1 cellular context compared by ENCODE assay signal in the genomic region with DNA sequence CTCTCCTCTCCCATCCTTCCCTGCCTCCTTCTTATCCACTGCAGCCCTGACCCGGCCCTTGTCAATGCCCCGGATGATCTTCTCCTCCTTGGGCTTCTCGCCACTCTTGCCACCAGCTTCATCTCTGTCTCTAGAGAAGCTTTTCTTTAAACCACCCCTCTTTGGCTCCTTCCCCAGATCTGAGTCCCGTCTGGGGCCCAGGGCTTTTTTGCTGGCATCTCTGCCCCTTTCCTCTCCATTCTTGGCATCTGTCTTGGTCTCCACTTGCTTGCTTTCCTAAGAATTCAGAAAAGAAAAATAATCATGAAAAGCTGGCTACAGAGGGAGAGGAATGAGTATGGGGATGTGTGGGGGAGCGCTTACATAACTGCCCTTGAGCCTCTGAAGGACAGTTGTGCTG.
TF ChIP-seq lines count a peak whose summit lies in the region.

No MANE protein-coding gene starts in this region.

TF ChIP-seq in K562, 482 proteins besides CTCF, POLR2A, EP300 and RAD21:
- TF ChIP-seq, protein P1, sequence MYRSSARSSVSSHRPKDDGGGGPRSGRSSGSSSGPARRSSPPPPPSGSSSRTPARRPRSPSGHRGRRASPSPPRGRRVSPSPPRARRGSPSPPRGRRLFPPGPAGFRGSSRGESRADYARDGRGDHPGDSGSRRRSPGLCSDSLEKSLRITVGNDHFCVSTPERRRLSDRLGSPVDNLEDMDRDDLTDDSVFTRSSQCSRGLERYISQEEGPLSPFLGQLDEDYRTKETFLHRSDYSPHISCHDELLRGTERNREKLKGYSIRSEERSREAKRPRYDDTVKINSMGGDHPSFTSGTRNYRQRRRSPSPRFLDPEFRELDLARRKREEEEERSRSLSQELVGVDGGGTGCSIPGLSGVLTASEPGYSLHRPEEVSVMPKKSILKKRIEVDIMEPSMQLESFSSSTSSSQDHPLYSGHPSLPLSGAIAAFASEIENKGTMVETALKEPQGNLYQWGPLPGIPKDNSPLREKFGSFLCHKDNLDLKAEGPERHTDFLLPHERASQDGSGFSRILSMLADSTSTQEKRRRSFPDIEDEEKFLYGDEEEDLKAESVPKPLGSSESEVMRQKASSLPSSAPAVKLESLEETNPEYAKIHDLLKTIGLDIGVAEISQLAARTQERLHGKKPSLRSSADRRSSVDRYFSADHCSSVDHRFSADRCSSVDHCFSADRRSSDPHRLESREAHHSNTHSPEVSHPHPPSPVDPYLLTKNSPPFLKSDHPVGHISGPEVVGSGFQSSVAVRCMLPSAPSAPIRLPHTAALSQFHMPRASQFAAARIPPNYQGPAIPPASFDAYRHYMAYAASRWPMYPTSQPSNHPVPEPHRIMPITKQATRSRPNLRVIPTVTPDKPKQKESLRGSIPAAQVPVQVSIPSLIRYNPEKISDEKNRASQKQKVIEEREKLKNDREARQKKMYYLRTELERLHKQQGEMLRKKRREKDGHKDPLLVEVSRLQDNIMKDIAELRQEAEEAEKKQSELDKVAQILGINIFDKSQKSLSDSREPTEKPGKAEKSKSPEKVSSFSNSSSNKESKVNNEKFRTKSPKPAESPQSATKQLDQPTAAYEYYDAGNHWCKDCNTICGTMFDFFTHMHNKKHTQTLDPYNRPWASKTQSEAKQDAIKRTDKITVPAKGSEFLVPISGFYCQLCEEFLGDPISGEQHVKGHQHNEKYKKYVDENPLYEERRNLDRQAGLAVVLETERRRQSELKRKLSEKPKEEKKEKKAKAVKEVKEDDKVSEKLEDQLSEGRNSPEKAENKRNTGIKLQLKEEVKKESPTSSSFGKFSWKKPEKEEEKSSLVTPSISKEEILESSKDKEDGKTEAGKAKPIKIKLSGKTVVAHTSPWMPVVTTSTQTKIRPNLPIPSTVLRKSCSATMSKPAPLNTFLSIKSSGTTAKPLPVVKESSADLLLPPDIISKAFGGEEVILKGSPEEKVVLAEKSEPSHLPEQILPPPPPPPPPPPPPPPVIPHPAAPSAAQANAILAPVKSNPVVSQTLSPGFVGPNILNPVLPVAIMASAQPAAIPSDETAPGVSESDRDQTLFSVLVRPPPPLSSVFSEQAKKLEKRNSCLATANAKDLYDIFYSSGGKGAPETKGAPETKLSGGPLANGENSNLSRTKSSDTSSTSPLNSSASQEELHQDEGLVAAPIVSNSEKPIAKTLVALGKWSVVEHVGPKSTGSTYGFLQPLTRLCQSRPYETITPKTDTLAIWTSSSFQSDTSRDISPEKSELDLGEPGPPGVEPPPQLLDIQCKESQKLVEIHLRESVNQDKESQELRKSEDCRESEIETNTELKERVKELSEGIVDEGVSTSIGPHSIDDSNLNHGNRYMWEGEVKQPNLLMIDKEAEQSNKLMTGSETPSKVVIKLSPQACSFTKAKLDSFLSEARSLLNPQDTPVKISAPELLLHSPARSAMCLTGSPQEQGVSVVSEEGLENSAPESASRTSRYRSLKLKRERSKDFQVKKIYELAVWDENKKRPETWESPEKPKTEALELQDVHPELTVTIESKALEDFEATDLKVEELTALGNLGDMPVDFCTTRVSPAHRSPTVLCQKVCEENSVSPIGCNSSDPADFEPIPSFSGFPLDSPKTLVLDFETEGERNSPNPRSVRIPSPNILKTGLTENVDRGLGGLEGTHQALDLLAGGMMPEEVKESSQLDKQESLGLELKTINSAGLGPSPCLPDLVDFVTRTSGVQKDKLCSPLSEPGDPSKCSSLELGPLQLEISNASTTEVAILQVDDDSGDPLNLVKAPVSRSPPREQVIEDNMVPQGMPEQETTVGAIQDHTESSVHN (IDR thresholded peaks at IDR 0.05; ENCODE audit: borderline replicate concordance in 1 of 2, low read depth in 1 of 2) = no peak
- TF ChIP-seq, protein P2, sequence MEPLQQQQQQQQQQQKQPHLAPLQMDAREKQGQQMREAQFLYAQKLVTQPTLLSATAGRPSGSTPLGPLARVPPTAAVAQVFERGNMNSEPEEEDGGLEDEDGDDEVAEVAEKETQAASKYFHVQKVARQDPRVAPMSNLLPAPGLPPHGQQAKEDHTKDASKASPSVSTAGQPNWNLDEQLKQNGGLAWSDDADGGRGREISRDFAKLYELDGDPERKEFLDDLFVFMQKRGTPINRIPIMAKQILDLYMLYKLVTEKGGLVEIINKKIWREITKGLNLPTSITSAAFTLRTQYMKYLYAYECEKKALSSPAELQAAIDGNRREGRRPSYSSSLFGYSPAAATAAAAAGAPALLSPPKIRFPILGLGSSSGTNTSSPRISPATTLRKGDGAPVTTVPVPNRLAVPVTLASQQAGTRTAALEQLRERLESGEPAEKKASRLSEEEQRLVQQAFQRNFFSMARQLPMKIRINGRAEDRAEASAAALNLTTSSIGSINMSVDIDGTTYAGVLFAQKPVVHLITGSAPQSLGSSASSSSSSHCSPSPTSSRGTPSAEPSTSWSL (CRISPR knock-in tag; IDR thresholded peaks at IDR 0.05; ENCODE audit: borderline replicate concordance) = no peak
- TF ChIP-seq, protein P3, sequence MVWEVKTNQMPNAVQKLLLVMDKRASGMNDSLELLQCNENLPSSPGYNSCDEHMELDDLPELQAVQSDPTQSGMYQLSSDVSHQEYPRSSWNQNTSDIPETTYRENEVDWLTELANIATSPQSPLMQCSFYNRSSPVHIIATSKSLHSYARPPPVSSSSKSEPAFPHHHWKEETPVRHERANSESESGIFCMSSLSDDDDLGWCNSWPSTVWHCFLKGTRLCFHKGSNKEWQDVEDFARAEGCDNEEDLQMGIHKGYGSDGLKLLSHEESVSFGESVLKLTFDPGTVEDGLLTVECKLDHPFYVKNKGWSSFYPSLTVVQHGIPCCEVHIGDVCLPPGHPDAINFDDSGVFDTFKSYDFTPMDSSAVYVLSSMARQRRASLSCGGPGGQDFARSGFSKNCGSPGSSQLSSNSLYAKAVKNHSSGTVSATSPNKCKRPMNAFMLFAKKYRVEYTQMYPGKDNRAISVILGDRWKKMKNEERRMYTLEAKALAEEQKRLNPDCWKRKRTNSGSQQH (CRISPR knock-in tag; IDR thresholded peaks at IDR 0.05) = no peak
- no peak for TF ChIP-seq CBFA2T2 (conservative IDR thresholded peaks at IDR 0.05)
- TF ChIP-seq ZNF76 (CRISPR knock-in tag; IDR thresholded peaks at IDR 0.05; ENCODE audit: borderline replicate concordance) = no peak
- TF ChIP-seq NRF1 (conservative IDR thresholded peaks at IDR 0.05 in 1 of 2, IDR thresholded peaks at IDR 0.05 in 1 of 2) = no peak
- no peak for TF ChIP-seq RBM34 (IDR thresholded peaks at IDR 0.05; ENCODE audit: borderline replicate concordance, insufficient read depth, low read length)
- no peak for TF ChIP-seq ETV6 (IDR thresholded peaks at IDR 0.05; ENCODE audit: borderline replicate concordance in 1 of 2, low read depth in 2 of 2, low read length in 1 of 2)
- TF ChIP-seq ETV6 (CRISPR knock-in tag; IDR thresholded peaks at IDR 0.05; ENCODE audit: borderline replicate concordance) = no peak
- no peak for TF ChIP-seq MECOM (CRISPR knock-in tag; IDR thresholded peaks at IDR 0.05)
- TF ChIP-seq POLR2AphosphoS2 (IDR thresholded peaks at IDR 0.05; ENCODE audit: low read length) = no peak
- no peak for TF ChIP-seq TEAD1 (CRISPR knock-in tag; IDR thresholded peaks at IDR 0.05)
